In the genomic region with DNA sequence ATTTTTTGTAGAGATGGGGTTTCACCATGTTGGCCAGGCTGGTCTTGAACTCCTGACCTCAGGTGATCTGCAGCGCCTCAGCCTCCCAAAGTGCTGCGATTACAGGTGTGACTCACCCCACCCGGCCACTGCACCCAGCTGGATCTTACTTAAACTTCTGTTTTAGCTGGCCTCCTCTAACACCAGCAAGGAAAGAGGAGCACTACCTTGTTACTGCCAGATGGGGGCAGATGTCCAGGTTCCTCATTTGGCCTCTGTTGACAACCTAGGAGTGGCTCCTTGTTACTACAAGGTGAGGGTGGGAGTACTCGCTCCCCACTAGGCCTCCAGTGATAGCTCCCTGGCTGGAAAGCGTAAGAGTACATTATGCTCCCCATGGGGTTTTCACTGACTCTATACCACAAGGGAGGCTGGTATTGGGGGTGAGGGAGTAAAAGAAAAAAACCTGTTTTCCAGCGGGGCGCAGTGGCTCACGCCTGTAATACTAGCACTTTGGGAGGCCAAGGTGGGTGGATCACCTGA, we compare ENCODE assay signal across 8 cellular contexts. TPM values are rescaled to one million over a fixed set of nuclear protein-coding genes. Genes with fewer than 3 reads are reported as not detected.
DNase-seq lines count a peak whose midpoint lies in the region; ATAC-seq and TF ChIP-seq lines count a peak whose summit lies in the region.

No MANE protein-coding gene starts in this region.

- H2BK5ac ChIP-seq in trophoblast cell (ENCODE audit: low read depth, low read length, poor library complexity): peak overlapping the region; percentile 61

- H4K91ac ChIP-seq in trophoblast cell (ENCODE audit: low read depth, low read length): peak overlapping the region; percentile 74

- H3K9me3 ChIP-seq in trophoblast cell (ENCODE audit: insufficient read depth, low read depth, low read length): no peaks in the 10 kb centered on the region

- no CpG with 5 or more reads among the region's 8 CpGs for WGBS in trophoblast cell (ENCODE audit: extremely low coverage, insufficient coverage, insufficient read length)

- H3K4me3 ChIP-seq in BJ (ENCODE audit: low read depth, low read length) (no peak overlapping the region), trophoblast cell (ENCODE audit: low read depth, low read length) (no peak overlapping the region)

- H3K4me1 ChIP-seq in trophoblast cell (ENCODE audit: control insufficient read depth in 1 of 2, insufficient read depth in 2 of 2, low read length in 2 of 2): peaks cover 3% of the 10 kb centered on the region in 2 experiments

- H3K18ac ChIP-seq in trophoblast cell (ENCODE audit: low read length): no peak overlapping the region

- H2AFZ ChIP-seq in trophoblast cell (ENCODE audit: insufficient read depth, low read length, poor library complexity): no peak overlapping the region

- H2BK12ac ChIP-seq in trophoblast cell (ENCODE audit: low read length): peak overlapping the region; percentile 95

- no peaks in the 10 kb centered on the region for H3K36me3 ChIP-seq in BJ (ENCODE audit: control insufficient read depth, insufficient read depth, low read length)
- no peaks in the 10 kb centered on the region for H3K36me3 ChIP-seq in trophoblast cell (ENCODE audit: control insufficient read depth in 1 of 2, insufficient read depth in 2 of 2, low read length in 2 of 2)

- H2BK120ac ChIP-seq in trophoblast cell (ENCODE audit: insufficient read depth, low read length, poor library complexity): peak overlapping the region; percentile 36

- POLR2A ChIA-PET in BJ (lab: Charles Lee): no interaction called here

- H4K12ac ChIP-seq in trophoblast cell (ENCODE audit: low read depth, low read length): no peak overlapping the region

- H3K23ac ChIP-seq in trophoblast cell (ENCODE audit: low read length): no peak overlapping the region

- no peak overlapping the region for H3K9ac ChIP-seq in trophoblast cell (ENCODE audit: low read length)

- H3K79me1 ChIP-seq in trophoblast cell (ENCODE audit: low read length): peaks cover 9% of the 10 kb centered on the region

- H3K14ac ChIP-seq in trophoblast cell (ENCODE audit: low read length): peak overlapping the region; percentile 34

- ATAC-seq in GM18861 (IDR thresholded peaks at IDR 0.05; ENCODE audit: unreplicated experiment) (peak; percentile 90), HG03135 (IDR thresholded peaks at IDR 0.05; ENCODE audit: unreplicated experiment) (peak; percentile 82), GM19324 (IDR thresholded peaks at IDR 0.05; ENCODE audit: low FRiP score, unreplicated experiment) (no peak)

- CTCF ChIA-PET in BJ (lab: Yijun Ruan, JAX): interaction anchor here (0.6 to 2.6 kb wide), 14 partner anchors 11 to 892 kb away, joined by 3 to 13 read pairs (median 3); no protein-coding TSS in a partner anchor

- peak overlapping the region; percentile 76 for H4K8ac ChIP-seq in trophoblast cell (ENCODE audit: low read depth, low read length)

- no peak overlapping the region for H3K4ac ChIP-seq in trophoblast cell (ENCODE audit: low read depth, low read length)

- no peak overlapping the region for H2AK5ac ChIP-seq in trophoblast cell (ENCODE audit: low read length)

- DNase-seq in BJ (ENCODE audit: low read depth): no peak
- peak; percentile 74 for DNase-seq in NCI-H82 (lab: John Stamatoyannopoulos, UW)
- DNase-seq in activated CD8-positive, alpha-beta memory T cell treated with anti-CD3 and anti-CD28 coated beads for 24 hours: peak; percentile 69
- DNase-seq in fibroblast of gingiva (ENCODE audit: low read depth): peak; percentile 42
- peak; percentile 77 to 85 for DNase-seq in trophoblast cell

- TF ChIP-seq CTCF in BJ (IDR thresholded peaks at IDR 0.05; ENCODE audit: insufficient read depth, low read depth, low read length): peak; percentile 68

- no peaks in the 10 kb centered on the region for H3K79me2 ChIP-seq in trophoblast cell (ENCODE audit: control insufficient read depth, insufficient read depth, low read length, poor library complexity)

- H3K27me3 ChIP-seq in BJ (ENCODE audit: control insufficient read depth, insufficient read depth, low read length) (no peaks in the 10 kb centered on the region), trophoblast cell (ENCODE audit: insufficient read depth, low read length) (no peaks in the 10 kb centered on the region)

- no peak overlapping the region for H3K4me2 ChIP-seq in trophoblast cell (ENCODE audit: low read length)

- no peak overlapping the region for H3K27ac ChIP-seq in trophoblast cell (ENCODE audit: low read depth, low read length)

RNA-seq across cellular contexts. Expression of a gene that starts 13.1 kb away (rescaled TPM):
- 21.8 and 22.8 TPM in 2 replicates for polyA plus RNA-seq in BJ (2011; rRNA removed)
- polyA minus RNA-seq in BJ (2011; rRNA and poly(A)+ RNA removed): 22.2 and 25.3 TPM in 2 replicates
- 153 and 154 TPM in 2 replicates for polyA plus RNA-seq in trophoblast cell (2013)

RNA-seq across cellular contexts. Expression of a gene that starts 27.2 kb away (rescaled TPM):
- polyA plus RNA-seq in BJ (2011; rRNA removed): 12.6 and 28.5 TPM in 2 replicates
- 41.5 and 46.7 TPM in 2 replicates for polyA minus RNA-seq in BJ (2011; rRNA and poly(A)+ RNA removed)
- 80.7 and 81.7 TPM in 2 replicates for polyA plus RNA-seq in trophoblast cell (2013)
